ENCODE assay signal across 8 cellular contexts in the genomic region with DNA sequence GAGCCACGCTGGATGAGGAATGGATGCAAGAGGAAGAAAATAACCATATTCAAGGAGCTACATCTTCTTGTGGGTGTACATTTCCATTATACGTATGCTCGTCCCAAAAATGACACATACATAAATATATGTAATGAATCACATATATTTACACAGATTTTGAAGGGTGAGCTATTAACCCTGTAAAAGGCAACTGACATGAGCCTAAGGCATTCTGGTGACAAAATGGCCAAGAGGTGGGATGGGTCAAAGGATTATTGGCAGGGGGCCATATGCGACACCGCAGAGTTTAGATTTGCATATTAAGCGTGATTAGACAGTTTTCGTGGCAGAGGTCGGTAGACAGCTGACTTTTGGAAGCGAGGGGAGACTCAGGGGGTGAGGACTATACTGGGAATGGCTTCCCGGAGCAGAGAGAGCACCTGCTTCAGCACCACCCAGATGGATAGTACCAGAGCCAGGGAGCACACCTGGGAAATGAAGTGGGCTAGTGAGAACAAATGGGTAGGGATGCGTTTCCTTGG. TPM values are rescaled to one million over a fixed set of nuclear protein-coding genes. Genes with fewer than 3 reads are reported as not detected.
DNase-seq lines count a peak whose midpoint lies in the region; ATAC-seq, FAIRE-seq and TF ChIP-seq lines count a peak whose summit lies in the region.

No MANE protein-coding gene starts in this region.

- H3K9me3 ChIP-seq in mesodermal cell (ENCODE audit: control insufficient read depth, low read length) = no peaks in the 10 kb centered on the region

- FAIRE-seq in urothelium cell line (lab: Jason Lieb, UNC) = peak; percentile 37

- no peak for TF ChIP-seq CTCF in choroid plexus epithelial cell (conservative IDR thresholded peaks at IDR 0.05; ENCODE audit: low read depth, low read length)

- H3K4me3 ChIP-seq in choroid plexus epithelial cell (ENCODE audit: low read depth, low read length) (peak overlapping the region; percentile 79), mesodermal cell (ENCODE audit: extremely low read depth, insufficient read depth, low read length, poor library complexity, severe bottlenecking) (peak overlapping the region; percentile 53)

- peaks cover 8% of the 10 kb centered on the region for H3K36me3 ChIP-seq in mesodermal cell (ENCODE audit: control insufficient read depth, insufficient read depth, low read length)

- peaks cover 48% of the 10 kb centered on the region for H3K27me3 Mint-ChIP-seq in activated naive CD4-positive, alpha-beta T cell treated with anti-CD3 and anti-CD28 coated beads for 36 hours (ENCODE audit: low read depth)

- CTCF ChIA-PET in activated naive CD4-positive, alpha-beta T cell treated with anti-CD3 and anti-CD28 coated beads for 36 hours (lab: Charles Lee) = interaction anchor here (0.7 kb wide), 1 partner anchor 10 kb away, joined by 3 read pairs; no protein-coding TSS in a partner anchor

- DNase-seq in activated naive CD4-positive, alpha-beta T cell treated with anti-CD3 and anti-CD28 coated beads for 36 hours = no peak
- DNase-seq in activated naive CD4-positive, alpha-beta T cell (lab: John Stamatoyannopoulos, UW) = no peak
- DNase-seq in NCI-H774 (lab: John Stamatoyannopoulos, UW) (peak; percentile 29), choroid plexus epithelial cell (ENCODE audit: low read depth) (peak; percentile 14), urothelium cell line (ENCODE audit: low spot score) (peak; percentile 65)

- H3K9me3 Mint-ChIP-seq in activated naive CD4-positive, alpha-beta T cell treated with anti-CD3 and anti-CD28 coated beads for 36 hours = no peaks in the 10 kb centered on the region

- no peak overlapping the region for H3K27ac Mint-ChIP-seq in activated naive CD4-positive, alpha-beta T cell treated with anti-CD3 and anti-CD28 coated beads for 36 hours

- H3K36me3 Mint-ChIP-seq in activated naive CD4-positive, alpha-beta T cell treated with anti-CD3 and anti-CD28 coated beads for 36 hours (ENCODE audit: low read depth) = no peaks in the 10 kb centered on the region

- peaks cover 5% of the 10 kb centered on the region for H3K4me1 ChIP-seq in mesodermal cell (ENCODE audit: control insufficient read depth, insufficient read depth, low read length, poor library complexity, severe bottlenecking)

- intact Hi-C loops in activated naive CD4-positive, alpha-beta T cell treated with anti-CD3 and anti-CD28 coated beads for 36 hours (cut with micrococcal nuclease) = no loop called here

- ATAC-seq in HG02973 (IDR thresholded peaks at IDR 0.05; ENCODE audit: unreplicated experiment) = no peak
- no peak for ATAC-seq in HG03378 (IDR thresholded peaks at IDR 0.05; ENCODE audit: unreplicated experiment)

- WGBS in mesodermal cell (ENCODE audit: insufficient coverage in 2 of 2), 2 experiments = 10 to 14% methylated on average over 7 to 8 of the region's 11 CpGs

- peaks cover 9% of the 10 kb centered on the region for H3K4me1 Mint-ChIP-seq in activated naive CD4-positive, alpha-beta T cell treated with anti-CD3 and anti-CD28 coated beads for 36 hours (ENCODE audit: low read depth)

- H3K27ac ChIP-seq in mesodermal cell (ENCODE audit: low read depth, low read length, severe bottlenecking) = no peak overlapping the region

- peak overlapping the region; percentile 56 for H3K4me3 Mint-ChIP-seq in activated naive CD4-positive, alpha-beta T cell treated with anti-CD3 and anti-CD28 coated beads for 36 hours

RNA-seq across cellular contexts. Expression of gene CNRIP1, which starts 0.4 kb away (rescaled TPM):
- total RNA-seq in activated naive CD4-positive, alpha-beta T cell treated with anti-CD3 and anti-CD28 coated beads for 36 hours = not detected
- 6.7 TPM for polyA plus RNA-seq in mesodermal cell (2013, experiment 1 of 2)
- polyA plus RNA-seq in mesodermal cell (2013, experiment 2 of 2) = 5.4 TPM

RNA-seq across cellular contexts. Expression of gene PLEK, which starts 44.9 kb away (rescaled TPM):
- total RNA-seq in activated naive CD4-positive, alpha-beta T cell treated with anti-CD3 and anti-CD28 coated beads for 36 hours = 1 to 10 TPM in 1 of 2 experiments, under 1 TPM in 1; 0.77 to 1.1 TPM
- not detected for polyA plus RNA-seq in mesodermal cell (2013, experiment 1 of 2)
- not detected for polyA plus RNA-seq in mesodermal cell (2013, experiment 2 of 2)

Comparison
In these comparisons a context has a peak if more than half of its experiments do, and no peak if none do; other contexts are left out.
1. DNase-seq: peak in NCI-H774 (single experiment), choroid plexus epithelial cell (single experiment) and urothelium cell line (single experiment); none in activated naive CD4-positive, alpha-beta T cell treated with anti-CD3 and anti-CD28 coated beads for 36 hours (single experiment) and activated naive CD4-positive, alpha-beta T cell (0 of 4).